9 cellular contexts compared by ENCODE assay signal in genomic region chr21:39014751-39015150, GRCh38.
A peak's percentile ranks its signal among the peaks of the same experiment; 100 is the strongest.
DNase-seq lines count a peak whose midpoint lies in the region; ATAC-seq and TF ChIP-seq lines count a peak whose summit lies in the region.
"Had no signal": no experiment of that assay in that cellular context is flagged by ENCODE, and none has a peak within 500 bp of the region (broad histone marks: within the 10 kb centered on the region; RNA-seq: fewer than 3 reads in every experiment).

No MANE protein-coding gene starts in this region.

- TF ChIP-seq CTCF in HFFc6 (IDR thresholded peaks at IDR 0.05) (no peak), foreskin fibroblast (IDR thresholded peaks at IDR 0.05; ENCODE audit: low read depth, low read length) (no peak), upper lobe of left lung (IDR thresholded peaks at IDR 0.05) (no peak)

- peak overlapping the region in 3 of 4 donors; percentile 24 to 49 (median 24) for H3K27ac ChIP-seq in upper lobe of left lung

- no peaks in the 10 kb centered on the region for H3K9me3 Mint-ChIP-seq in HFFc6

- 53 to 76% methylated on average over 9 of the region's 9 CpGs for WGBS in upper lobe of left lung, 2 donors

- ATAC-seq in SK-N-SH treated with all-trans-retinoic acid at 6 μM for 48 hours (peak; percentile 83), upper lobe of left lung (ENCODE audit: low FRiP score in 2 of 2) (peak in 1 of 2 donors; percentile 68)

- peaks cover 7% of the 10 kb centered on the region for H3K4me1 Mint-ChIP-seq in HFFc6 (ENCODE audit: low read depth)

- DNase-seq in HFFc6 = peak; percentile 96
- peak; percentile 85 to 91 for DNase-seq in foreskin fibroblast
- DNase-seq in upper lobe of left lung = peak in 1 of 2 donors; percentile 35
- DNase-seq in NCI-H1105 (lab: John Stamatoyannopoulos, UW) = no peak
- DNase-seq in NCI-H345 treated with DMSO at 0.1 percent for 48 hours (lab: John Stamatoyannopoulos, UW; ENCODE audit: unreplicated experiment) = no peak
- no peak for DNase-seq in T-helper 9 cell
- DNase-seq: cerebellar nuclear complex, NCI-H1694 treated with DMSO at 0.1 percent for 48 hours had no signal

- TF ChIP-seq EP300 in upper lobe of left lung (IDR thresholded peaks at IDR 0.05) = peak in 1 of 4 donors; percentile 11

- H3K27ac Mint-ChIP-seq in HFFc6 = peak overlapping the region; percentile 95

- no peaks in the 10 kb centered on the region for H3K27me3 ChIP-seq in upper lobe of left lung

- H3K4me1 ChIP-seq in upper lobe of left lung = peaks cover 21 to 41% (median 29%) of the 10 kb centered on the region in 4 donors

- H3K9me3 ChIP-seq in upper lobe of left lung = no peaks in the 10 kb centered on the region

- H3K4me3 ChIP-seq in foreskin fibroblast (ENCODE audit: low read depth in 1 of 2, low read length in 2 of 2) (peak overlapping the region in 1 of 2 donors; percentile 10), upper lobe of left lung (no peak overlapping the region)

- no peaks in the 10 kb centered on the region; the same call in 1 of the 2 replicates for H3K27me3 Mint-ChIP-seq in HFFc6 (ENCODE audit: insufficient read depth)

- no peaks in the 10 kb centered on the region for H3K36me3 Mint-ChIP-seq in HFFc6 (ENCODE audit: low read depth)

- H3K4me3 Mint-ChIP-seq in HFFc6 = peak overlapping the region; percentile 81

- no peaks in the 10 kb centered on the region for H3K36me3 ChIP-seq in upper lobe of left lung

- TF ChIP-seq POLR2A in upper lobe of left lung (IDR thresholded peaks at IDR 0.05) = peak in 1 of 4 donors; percentile 32

TF ChIP-seq in SK-N-SH treated with all-trans-retinoic acid at 6 μM for 48 hours, 23 proteins besides CTCF, POLR2A, EP300 and RAD21:
- no peak for TF ChIP-seq SNAI2 (CRISPR knock-in tag; IDR thresholded peaks at IDR 0.05)
- TF ChIP-seq PATZ1 (CRISPR knock-in tag; IDR thresholded peaks at IDR 0.05; ENCODE audit: borderline replicate concordance) = no peak
- TF ChIP-seq ESRRG (CRISPR knock-in tag; IDR thresholded peaks at IDR 0.05) = no peak
- TF ChIP-seq RARB (CRISPR knock-in tag; IDR thresholded peaks at IDR 0.05) = no peak
- TF ChIP-seq, protein P1, sequence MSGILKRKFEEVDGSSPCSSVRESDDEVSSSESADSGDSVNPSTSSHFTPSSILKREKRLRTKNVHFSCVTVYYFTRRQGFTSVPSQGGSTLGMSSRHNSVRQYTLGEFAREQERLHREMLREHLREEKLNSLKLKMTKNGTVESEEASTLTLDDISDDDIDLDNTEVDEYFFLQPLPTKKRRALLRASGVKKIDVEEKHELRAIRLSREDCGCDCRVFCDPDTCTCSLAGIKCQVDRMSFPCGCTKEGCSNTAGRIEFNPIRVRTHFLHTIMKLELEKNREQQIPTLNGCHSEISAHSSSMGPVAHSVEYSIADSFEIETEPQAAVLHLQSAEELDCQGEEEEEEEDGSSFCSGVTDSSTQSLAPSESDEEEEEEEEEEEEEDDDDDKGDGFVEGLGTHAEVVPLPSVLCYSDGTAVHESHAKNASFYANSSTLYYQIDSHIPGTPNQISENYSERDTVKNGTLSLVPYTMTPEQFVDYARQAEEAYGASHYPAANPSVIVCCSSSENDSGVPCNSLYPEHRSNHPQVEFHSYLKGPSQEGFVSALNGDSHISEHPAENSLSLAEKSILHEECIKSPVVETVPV (CRISPR knock-in tag; IDR thresholded peaks at IDR 0.05) = no peak
- TF ChIP-seq ZFP30 (CRISPR knock-in tag; IDR thresholded peaks at IDR 0.05) = no peak
- TF ChIP-seq ISL1 (CRISPR knock-in tag; IDR thresholded peaks at IDR 0.05) = no peak
- TF ChIP-seq PPARA (CRISPR knock-in tag; IDR thresholded peaks at IDR 0.05; ENCODE audit: borderline replicate concordance) = no peak
- TF ChIP-seq TOX (CRISPR knock-in tag; IDR thresholded peaks at IDR 0.05; ENCODE audit: borderline replicate concordance) = no peak
- TF ChIP-seq, protein P2, sequence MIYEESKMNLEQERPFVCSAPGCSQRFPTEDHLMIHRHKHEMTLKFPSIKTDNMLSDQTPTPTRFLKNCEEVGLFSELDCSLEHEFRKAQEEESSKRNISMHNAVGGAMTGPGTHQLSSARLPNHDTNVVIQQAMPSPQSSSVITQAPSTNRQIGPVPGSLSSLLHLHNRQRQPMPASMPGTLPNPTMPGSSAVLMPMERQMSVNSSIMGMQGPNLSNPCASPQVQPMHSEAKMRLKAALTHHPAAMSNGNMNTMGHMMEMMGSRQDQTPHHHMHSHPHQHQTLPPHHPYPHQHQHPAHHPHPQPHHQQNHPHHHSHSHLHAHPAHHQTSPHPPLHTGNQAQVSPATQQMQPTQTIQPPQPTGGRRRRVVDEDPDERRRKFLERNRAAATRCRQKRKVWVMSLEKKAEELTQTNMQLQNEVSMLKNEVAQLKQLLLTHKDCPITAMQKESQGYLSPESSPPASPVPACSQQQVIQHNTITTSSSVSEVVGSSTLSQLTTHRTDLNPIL (CRISPR knock-in tag; IDR thresholded peaks at IDR 0.05; ENCODE audit: low read depth) = no peak
- TF ChIP-seq, protein P3, sequence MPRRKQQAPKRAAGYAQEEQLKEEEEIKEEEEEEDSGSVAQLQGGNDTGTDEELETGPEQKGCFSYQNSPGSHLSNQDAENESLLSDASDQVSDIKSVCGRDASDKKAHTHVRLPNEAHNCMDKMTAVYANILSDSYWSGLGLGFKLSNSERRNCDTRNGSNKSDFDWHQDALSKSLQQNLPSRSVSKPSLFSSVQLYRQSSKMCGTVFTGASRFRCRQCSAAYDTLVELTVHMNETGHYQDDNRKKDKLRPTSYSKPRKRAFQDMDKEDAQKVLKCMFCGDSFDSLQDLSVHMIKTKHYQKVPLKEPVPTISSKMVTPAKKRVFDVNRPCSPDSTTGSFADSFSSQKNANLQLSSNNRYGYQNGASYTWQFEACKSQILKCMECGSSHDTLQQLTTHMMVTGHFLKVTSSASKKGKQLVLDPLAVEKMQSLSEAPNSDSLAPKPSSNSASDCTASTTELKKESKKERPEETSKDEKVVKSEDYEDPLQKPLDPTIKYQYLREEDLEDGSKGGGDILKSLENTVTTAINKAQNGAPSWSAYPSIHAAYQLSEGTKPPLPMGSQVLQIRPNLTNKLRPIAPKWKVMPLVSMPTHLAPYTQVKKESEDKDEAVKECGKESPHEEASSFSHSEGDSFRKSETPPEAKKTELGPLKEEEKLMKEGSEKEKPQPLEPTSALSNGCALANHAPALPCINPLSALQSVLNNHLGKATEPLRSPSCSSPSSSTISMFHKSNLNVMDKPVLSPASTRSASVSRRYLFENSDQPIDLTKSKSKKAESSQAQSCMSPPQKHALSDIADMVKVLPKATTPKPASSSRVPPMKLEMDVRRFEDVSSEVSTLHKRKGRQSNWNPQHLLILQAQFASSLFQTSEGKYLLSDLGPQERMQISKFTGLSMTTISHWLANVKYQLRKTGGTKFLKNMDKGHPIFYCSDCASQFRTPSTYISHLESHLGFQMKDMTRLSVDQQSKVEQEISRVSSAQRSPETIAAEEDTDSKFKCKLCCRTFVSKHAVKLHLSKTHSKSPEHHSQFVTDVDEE (CRISPR knock-in tag; IDR thresholded peaks at IDR 0.05) = no peak
TF ChIP-seq in SK-N-SH treated with all-trans-retinoic acid at 6 μM for 48 hours: peak in this region for 0.

Comparison
In these comparisons a context has a peak if more than half of its experiments do, and no peak if none do; other contexts are left out.
1. DNase-seq: peak in HFFc6 (single experiment) and foreskin fibroblast (2 of 2); none in NCI-H1105 (single experiment), NCI-H345 treated with DMSO at 0.1 percent for 48 hours (single experiment) and T-helper 9 cell (single experiment).